ENCODE assay signal across 1 cellular context in the genomic region with DNA sequence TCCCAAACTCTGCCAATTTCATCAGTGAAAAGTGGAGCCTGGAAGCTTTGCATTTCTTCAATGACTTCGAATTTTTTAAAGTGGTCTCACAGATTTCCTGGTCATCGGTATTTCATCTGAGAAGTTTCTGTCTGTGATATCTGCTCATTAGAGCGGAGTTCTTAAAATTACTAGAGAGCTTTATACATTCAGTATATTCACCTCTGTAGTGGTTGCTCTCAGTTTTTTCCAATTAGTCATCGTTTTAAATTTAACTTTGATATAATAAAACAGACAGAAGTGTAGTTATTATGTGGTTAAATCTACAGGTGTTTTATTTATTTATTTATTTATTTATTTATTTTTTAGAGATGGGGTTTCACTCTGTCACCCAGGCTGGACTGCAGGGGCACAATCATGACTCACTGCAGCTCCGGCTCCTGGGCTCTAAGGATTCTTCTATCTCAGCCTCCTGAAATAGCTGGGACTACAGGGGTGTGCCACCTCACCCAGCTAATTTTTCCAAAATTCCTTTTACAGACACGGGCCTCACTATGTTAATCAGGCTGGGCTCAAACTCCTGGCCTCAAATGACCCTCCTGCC.
TF ChIP-seq lines count a peak whose summit lies in the region.

No MANE protein-coding gene starts in this region.

TF ChIP-seq in SK-N-SH treated with all-trans-retinoic acid at 6 μM for 48 hours, 23 proteins besides CTCF, POLR2A, EP300 and RAD21 (continued from another document):
- TF ChIP-seq, protein P1, sequence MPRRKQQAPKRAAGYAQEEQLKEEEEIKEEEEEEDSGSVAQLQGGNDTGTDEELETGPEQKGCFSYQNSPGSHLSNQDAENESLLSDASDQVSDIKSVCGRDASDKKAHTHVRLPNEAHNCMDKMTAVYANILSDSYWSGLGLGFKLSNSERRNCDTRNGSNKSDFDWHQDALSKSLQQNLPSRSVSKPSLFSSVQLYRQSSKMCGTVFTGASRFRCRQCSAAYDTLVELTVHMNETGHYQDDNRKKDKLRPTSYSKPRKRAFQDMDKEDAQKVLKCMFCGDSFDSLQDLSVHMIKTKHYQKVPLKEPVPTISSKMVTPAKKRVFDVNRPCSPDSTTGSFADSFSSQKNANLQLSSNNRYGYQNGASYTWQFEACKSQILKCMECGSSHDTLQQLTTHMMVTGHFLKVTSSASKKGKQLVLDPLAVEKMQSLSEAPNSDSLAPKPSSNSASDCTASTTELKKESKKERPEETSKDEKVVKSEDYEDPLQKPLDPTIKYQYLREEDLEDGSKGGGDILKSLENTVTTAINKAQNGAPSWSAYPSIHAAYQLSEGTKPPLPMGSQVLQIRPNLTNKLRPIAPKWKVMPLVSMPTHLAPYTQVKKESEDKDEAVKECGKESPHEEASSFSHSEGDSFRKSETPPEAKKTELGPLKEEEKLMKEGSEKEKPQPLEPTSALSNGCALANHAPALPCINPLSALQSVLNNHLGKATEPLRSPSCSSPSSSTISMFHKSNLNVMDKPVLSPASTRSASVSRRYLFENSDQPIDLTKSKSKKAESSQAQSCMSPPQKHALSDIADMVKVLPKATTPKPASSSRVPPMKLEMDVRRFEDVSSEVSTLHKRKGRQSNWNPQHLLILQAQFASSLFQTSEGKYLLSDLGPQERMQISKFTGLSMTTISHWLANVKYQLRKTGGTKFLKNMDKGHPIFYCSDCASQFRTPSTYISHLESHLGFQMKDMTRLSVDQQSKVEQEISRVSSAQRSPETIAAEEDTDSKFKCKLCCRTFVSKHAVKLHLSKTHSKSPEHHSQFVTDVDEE (CRISPR knock-in tag; IDR thresholded peaks at IDR 0.05), result no peak
- TF ChIP-seq ZC3H10 (CRISPR knock-in tag; IDR thresholded peaks at IDR 0.05) (no peak), CSDC2 (CRISPR knock-in tag; IDR thresholded peaks at IDR 0.05) (no peak), TCF4 (CRISPR knock-in tag; IDR thresholded peaks at IDR 0.05; ENCODE audit: borderline replicate concordance) (no peak), GLIS3 (CRISPR knock-in tag; IDR thresholded peaks at IDR 0.05) (no peak)
- TF ChIP-seq, protein P2, sequence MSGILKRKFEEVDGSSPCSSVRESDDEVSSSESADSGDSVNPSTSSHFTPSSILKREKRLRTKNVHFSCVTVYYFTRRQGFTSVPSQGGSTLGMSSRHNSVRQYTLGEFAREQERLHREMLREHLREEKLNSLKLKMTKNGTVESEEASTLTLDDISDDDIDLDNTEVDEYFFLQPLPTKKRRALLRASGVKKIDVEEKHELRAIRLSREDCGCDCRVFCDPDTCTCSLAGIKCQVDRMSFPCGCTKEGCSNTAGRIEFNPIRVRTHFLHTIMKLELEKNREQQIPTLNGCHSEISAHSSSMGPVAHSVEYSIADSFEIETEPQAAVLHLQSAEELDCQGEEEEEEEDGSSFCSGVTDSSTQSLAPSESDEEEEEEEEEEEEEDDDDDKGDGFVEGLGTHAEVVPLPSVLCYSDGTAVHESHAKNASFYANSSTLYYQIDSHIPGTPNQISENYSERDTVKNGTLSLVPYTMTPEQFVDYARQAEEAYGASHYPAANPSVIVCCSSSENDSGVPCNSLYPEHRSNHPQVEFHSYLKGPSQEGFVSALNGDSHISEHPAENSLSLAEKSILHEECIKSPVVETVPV (CRISPR knock-in tag; IDR thresholded peaks at IDR 0.05), result no peak
